8 cellular contexts compared by ENCODE assay signal in genomic region chr6:159726918-159727716, GRCh38. TPM values are rescaled to one million over a fixed set of nuclear protein-coding genes. Genes with fewer than 3 reads are reported as not detected.
A peak's percentile ranks its signal among the peaks of the same experiment; 100 is the strongest.
DNase-seq lines count a peak whose midpoint lies in the region; ATAC-seq and TF ChIP-seq lines count a peak whose summit lies in the region.

Gene WTAP (plus strand): TSS chr6:159727506. CDS start chr6:159736266, 8,760 bp downstream.

- CTCF ChIA-PET in IMR-90 (lab: Yijun Ruan, JAX) = no interaction called here
- CTCF ChIA-PET in OCI-LY7 (lab: Charles Lee; ENCODE audit: unreplicated experiment) = interaction anchor here (0.6 to 1.0 kb wide), 5 partner anchors 10 to 241 kb away, joined by 4 to 7 read pairs (median 5); partner anchors contain the start of gene MRPL18

- H3K9me1 ChIP-seq in IMR-90 (ENCODE audit: insufficient read depth, low read length) = peaks cover 3% of the 10 kb centered on the region

- 0% methylated on average over 27 of the region's 93 CpGs; no CpG with 5 or more reads in 1 of the 2 experiments for WGBS in IMR-90 (ENCODE audit: extremely low coverage in 2 of 2, insufficient read length in 1 of 2), 2 experiments

- peak within 1 kb of the TSS; percentile 92 for H3K4me2 ChIP-seq in IMR-90 (ENCODE audit: low read depth, low read length)
- peak within 1 kb of the TSS; percentile 95 for H3K4me2 ChIP-seq in OCI-LY7 (ENCODE audit: low read length)

- peak within 1 kb of the TSS; percentile 100 for H2BK5ac ChIP-seq in IMR-90 (ENCODE audit: low read depth, low read length, poor library complexity, severe bottlenecking)

- dilution Hi-C loops in IMR-90 (cut with HindIII; ENCODE audit: low sequenced_read_pairs, unreplicated experiment) = no loop called here

- no peak for TF ChIP-seq RAD21 in IMR-90 (IDR thresholded peaks at IDR 0.05; ENCODE audit: low read length)

- peak within 1 kb of the TSS; percentile 57; the same call in 2 of the 3 replicates for H2BK15ac ChIP-seq in IMR-90 (ENCODE audit: low read depth, low read length)

- H3K4me3 ChIP-seq in IMR-90 (ENCODE audit: insufficient read depth, low read depth, low read length) (peak within 1 kb of the TSS; percentile 98), OCI-LY7 (ENCODE audit: low read depth, low read length, poor library complexity, severe bottlenecking) (peak within 1 kb of the TSS; percentile 91), mucosa of descending colon (peak within 1 kb of the TSS; percentile 97)

- H4K8ac ChIP-seq in IMR-90 (ENCODE audit: low read depth in 2 of 2, low read length in 2 of 2) = peak within 1 kb of the TSS; percentile 94 to 98

- peak within 1 kb of the TSS; percentile 99 for H3K14ac ChIP-seq in IMR-90 (replicated peaks; ENCODE audit: low read depth, low read length)

- no peaks in the 10 kb centered on the region for H3K27me3 ChIP-seq in IMR-90 (ENCODE audit: control insufficient read depth, insufficient read depth, low read length)

- TF ChIP-seq POLR2A in IMR-90 (IDR thresholded peaks at IDR 0.05; ENCODE audit: low read depth, low read length) = peak; percentile 94

- intact Hi-C loops in IMR-90 (cut with micrococcal nuclease) = loop anchor here (1.0 to 2.0 kb wide), 2 partner anchors 26 to 62 kb away; partner anchors contain the start of gene TCP1
- intact Hi-C loops in OCI-LY7 (cut with micrococcal nuclease; ENCODE audit: unreplicated experiment) = loop anchor here (1.0 to 10.0 kb wide), 4 partner anchors 34 to 922 kb away; partner anchors contain the start of genes ACAT2, SOD2 and TCP1
- intact Hi-C loops in mucosa of descending colon (cut with DNase I, micrococcal nuclease) = loop anchor here (5.0 kb wide), 1 partner anchor 35 kb away; the partner anchor contains the start of gene SOD2 (in 2 of the 2)

- no peaks in the 10 kb centered on the region; the same call in 1 of the 2 replicates for H3K36me3 ChIP-seq in IMR-90 (ENCODE audit: control insufficient read depth, insufficient read depth, low read length)
- H3K36me3 ChIP-seq in OCI-LY7 (ENCODE audit: insufficient read depth, low read length) = peaks cover 70% of the 10 kb centered on the region
- no peaks in the 10 kb centered on the region for H3K36me3 ChIP-seq in mucosa of descending colon (ENCODE audit: low read depth)

- H3K9ac ChIP-seq in IMR-90 (ENCODE audit: low read depth, low read length) = peak within 1 kb of the TSS; percentile 99

- POLR2A ChIA-PET in IMR-90 (lab: Charles Lee; ENCODE audit: unreplicated experiment) (interaction anchor here (0.6 to 0.8 kb wide), 3 partner anchors 11 to 1545 kb away, joined by 3 to 13 read pairs (median 7); no protein-coding TSS in a partner anchor), OCI-LY7 (lab: Charles Lee) (interaction anchor here (0.6 to 4.9 kb wide), 23 partner anchors 8 to 255 kb away, joined by 3 to 48 read pairs (median 5); partner anchors contain the start of genes ACAT2, MRPL18, SOD2 and TCP1)

- H3K4ac ChIP-seq in IMR-90 (ENCODE audit: low read depth, low read length) = peak within 1 kb of the TSS; percentile 99

- peak within 1 kb of the TSS; percentile 95 for H4K5ac ChIP-seq in IMR-90 (ENCODE audit: low read depth, low read length)

- peak within 1 kb of the TSS; percentile 100 for H2AK9ac ChIP-seq in IMR-90 (replicated peaks; ENCODE audit: low read depth, low read length, poor library complexity)

- H3K18ac ChIP-seq in IMR-90 (ENCODE audit: low read depth, low read length) = peak within 1 kb of the TSS; percentile 87

- H3K9me3 ChIP-seq in IMR-90 (ENCODE audit: control insufficient read depth, insufficient read depth, low read length) (no peaks in the 10 kb centered on the region), OCI-LY7 (ENCODE audit: low read length) (no peaks in the 10 kb centered on the region), mucosa of descending colon (no peaks in the 10 kb centered on the region)

- peak within 1 kb of the TSS; percentile 81 for H2AK5ac ChIP-seq in IMR-90 (ENCODE audit: low read depth, low read length)

- H3K4me1 ChIP-seq in IMR-90 (ENCODE audit: control insufficient read depth, insufficient read depth, low read length) (peaks cover 3% of the 10 kb centered on the region; the same call in 1 of the 2 replicates), OCI-LY7 (ENCODE audit: insufficient read depth, low read length, poor library complexity, severe bottlenecking) (peaks cover 39% of the 10 kb centered on the region), mucosa of descending colon (ENCODE audit: low read depth) (peaks cover 13% of the 10 kb centered on the region)

- TF ChIP-seq CTCF in IMR-90 (conservative IDR thresholded peaks at IDR 0.05; ENCODE audit: low read depth, low read length) (no peak), OCI-LY7 (conservative IDR thresholded peaks at IDR 0.05; ENCODE audit: low read length) (no peak), mucosa of descending colon (IDR thresholded peaks at IDR 0.05) (no peak)

- peak within 1 kb of the TSS; percentile 97 for H4K91ac ChIP-seq in IMR-90 (ENCODE audit: insufficient read depth, low read depth, low read length)

- peak within 1 kb of the TSS; percentile 97 for H3K23ac ChIP-seq in IMR-90 (ENCODE audit: low read depth, low read length)

- peaks cover 17 to 47% of the 10 kb centered on the region in 2 experiments for H3K79me1 ChIP-seq in IMR-90 (ENCODE audit: low read depth in 1 of 2, low read length in 2 of 2)

- no TSS peak for BruUV-seq in IMR-90 (replicated peaks; lab: Mats Ljungman, UMichigan)
- no TSS peak for BruUV-seq in OCI-LY7 (replicated peaks; lab: Mats Ljungman, UMichigan)

- no peaks in the 10 kb centered on the region for H3K9me2 ChIP-seq in OCI-LY7 (ENCODE audit: insufficient read depth, low read length)

- peaks cover 91% of the 10 kb centered on the region for H3K79me2 ChIP-seq in OCI-LY7 (ENCODE audit: insufficient read depth, low read depth, low read length)

- H3K27ac ChIP-seq in IMR-90 (ENCODE audit: insufficient read depth, low read length) (peak within 1 kb of the TSS; percentile 99), OCI-LY7 (ENCODE audit: low read depth, low read length, poor library complexity, severe bottlenecking) (peak within 1 kb of the TSS; percentile 89), epithelial cell of prostate (peak within 1 kb of the TSS; percentile 97)

- ATAC-seq in GM21529 (IDR thresholded peaks at IDR 0.05; ENCODE audit: unreplicated experiment) = peak; percentile 82
- peak; percentile 95 for ATAC-seq in IMR-90 (ENCODE audit: low read depth)
- peak; percentile 95 for ATAC-seq in mucosa of descending colon

- DNase-seq in DMS114 treated with DMSO at 0.1 percent for 48 hours (lab: John Stamatoyannopoulos, UW; ENCODE audit: unreplicated experiment) (peak; percentile 56), IMR-90 (peak; percentile 92), OCI-LY7 (ENCODE audit: low spot score) (peak; percentile 98), activated T-cell treated with anti-CD3 and anti-CD28 coated beads for 24 hours (ENCODE audit: low read depth) (peak; percentile 94), epithelial cell of prostate (ENCODE audit: low read depth, low spot score) (peak; percentile 91), mucosa of descending colon (peak; percentile 97 to 99 (median 98))
- peak; percentile 90 to 93 for DNase-seq in stimulated activated CD8-positive, alpha-beta memory T cell treated with anti-CD3 and anti-CD28 coated beads, Interleukin-4, amount 100 ng/mL, for 1 hour (ENCODE audit: low read depth in 2 of 2, low spot score in 1 of 2)

- H2BK120ac ChIP-seq in IMR-90 (ENCODE audit: low read depth, low read length) = peak within 1 kb of the TSS; percentile 93

- peaks cover 45% of the 10 kb centered on the region for H4K20me1 ChIP-seq in IMR-90 (ENCODE audit: insufficient read depth, low read length)
- peaks cover 40% of the 10 kb centered on the region for H4K20me1 ChIP-seq in OCI-LY7 (ENCODE audit: insufficient read depth, low read length)

- in situ Hi-C loops in IMR-90 (cut with MboI; ENCODE audit: low sequenced_read_pairs) = no loop called here

- H2AFZ ChIP-seq in IMR-90 (replicated peaks; ENCODE audit: low read length, poor library complexity) (peak within 1 kb of the TSS; percentile 98), OCI-LY7 (ENCODE audit: low read length) (peak within 1 kb of the TSS; percentile 80; the same call in 1 of the 2 replicates)

- H2BK20ac ChIP-seq in IMR-90 (ENCODE audit: low read depth, low read length) = no peak within 1 kb of the TSS

- peak within 1 kb of the TSS; percentile 91 for H3K56ac ChIP-seq in IMR-90 (ENCODE audit: extremely low read depth, insufficient read depth, low read length)

TF ChIP-seq in IMR-90, 13 proteins besides CTCF, POLR2A, EP300 and RAD21 (continues in another document):
- no peak for TF ChIP-seq FOS (IDR thresholded peaks at IDR 0.05; ENCODE audit: low read depth, low read length)
- TF ChIP-seq CHD1 (IDR thresholded peaks at IDR 0.05; ENCODE audit: low read depth, low read length) = no peak
- TF ChIP-seq, protein P1, sequence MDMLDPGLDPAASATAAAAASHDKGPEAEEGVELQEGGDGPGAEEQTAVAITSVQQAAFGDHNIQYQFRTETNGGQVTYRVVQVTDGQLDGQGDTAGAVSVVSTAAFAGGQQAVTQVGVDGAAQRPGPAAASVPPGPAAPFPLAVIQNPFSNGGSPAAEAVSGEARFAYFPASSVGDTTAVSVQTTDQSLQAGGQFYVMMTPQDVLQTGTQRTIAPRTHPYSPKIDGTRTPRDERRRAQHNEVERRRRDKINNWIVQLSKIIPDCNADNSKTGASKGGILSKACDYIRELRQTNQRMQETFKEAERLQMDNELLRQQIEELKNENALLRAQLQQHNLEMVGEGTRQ (IDR thresholded peaks at IDR 0.05; ENCODE audit: low read depth, low read length) = peak; percentile 67
- TF ChIP-seq MXI1 (IDR thresholded peaks at IDR 0.05; ENCODE audit: borderline replicate concordance, low read depth, low read length) = no peak
- TF ChIP-seq SMC3 (IDR thresholded peaks at IDR 0.05; ENCODE audit: low read depth, low read length) = no peak
- no peak for TF ChIP-seq RCOR1 (IDR thresholded peaks at IDR 0.05; ENCODE audit: insufficient replicate concordance, low read length)
- TF ChIP-seq BHLHE40 (IDR thresholded peaks at IDR 0.05; ENCODE audit: low read depth, low read length) = peak; percentile 39; the same call in 1 of the 2 replicates
- no peak for TF ChIP-seq CEBPB (IDR thresholded peaks at IDR 0.05; ENCODE audit: low read depth, low read length)

RNA-seq across cellular contexts. Expression of gene WTAP, which starts in this region (rescaled TPM):
- total RNA-seq in IMR-90 (2012; rRNA removed) (92.3 and 124 TPM in 2 replicates), OCI-LY7 (2022) (115 and 117 TPM in 2 replicates), mucosa of descending colon (10 to 100 TPM; 81.1 to 85.8 (median 84.4) TPM)
- 20.1 and 30.2 TPM in 2 replicates for polyA plus RNA-seq in IMR-90 (2012; rRNA removed)
- 6.5 and 6.6 TPM in 2 replicates for polyA plus RNA-seq in IMR-90 (2012; cell fraction: cytosol; rRNA removed)
- 3.8 and 25.2 TPM in 2 replicates for polyA plus RNA-seq in IMR-90 (2012; cell fraction: nucleus; rRNA removed; ENCODE audit: low replicate concordance)
- 93.3 and 99.3 TPM in 2 replicates for total RNA-seq in OCI-LY7 (2014; rRNA removed; shearing (Covaris generic))

Comparison
In these comparisons a context has a peak if more than half of its experiments do, and no peak if none do; other contexts are left out.
1. Peak in every context shown above with its lines: DNase-seq, ATAC-seq, H3K4me3 ChIP-seq and H3K27ac ChIP-seq.